ENCODE assay signal across 2 cellular contexts in the genomic region with DNA sequence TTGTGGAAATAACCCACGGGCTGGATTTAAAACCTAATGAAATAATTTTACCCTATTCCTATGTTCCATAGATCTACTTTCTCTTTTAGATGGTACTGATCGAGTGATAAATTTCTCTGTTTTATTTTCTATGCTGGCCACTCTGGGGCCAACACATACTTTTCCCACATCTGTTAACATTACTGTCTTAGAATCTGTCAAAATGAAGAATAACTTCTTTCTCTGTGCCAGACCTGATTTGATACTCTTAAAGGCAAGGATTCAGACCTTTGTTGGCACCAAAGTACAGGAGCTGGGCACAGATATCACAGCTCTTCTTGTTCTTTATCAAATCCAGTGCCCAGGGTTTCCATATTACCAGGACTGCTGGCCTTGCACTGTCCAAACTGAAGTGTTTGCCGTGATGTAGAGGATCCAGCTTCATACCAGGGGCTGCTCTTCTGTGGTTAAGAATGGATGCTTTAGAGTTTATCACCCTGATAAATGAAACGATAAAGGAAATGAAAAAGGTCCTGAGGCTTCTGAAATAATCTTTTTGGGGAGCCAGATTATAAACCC.
A peak's percentile ranks its signal among the peaks of the same experiment; 100 is the strongest.
TF ChIP-seq lines count a peak whose summit lies in the region.

No MANE protein-coding gene starts in this region.

TF ChIP-seq in HepG2, 621 proteins besides CTCF, POLR2A, EP300 and RAD21:
- no peak for TF ChIP-seq HDAC6 (IDR thresholded peaks at IDR 0.05; ENCODE audit: low read depth, low read length)
- TF ChIP-seq, protein P1, sequence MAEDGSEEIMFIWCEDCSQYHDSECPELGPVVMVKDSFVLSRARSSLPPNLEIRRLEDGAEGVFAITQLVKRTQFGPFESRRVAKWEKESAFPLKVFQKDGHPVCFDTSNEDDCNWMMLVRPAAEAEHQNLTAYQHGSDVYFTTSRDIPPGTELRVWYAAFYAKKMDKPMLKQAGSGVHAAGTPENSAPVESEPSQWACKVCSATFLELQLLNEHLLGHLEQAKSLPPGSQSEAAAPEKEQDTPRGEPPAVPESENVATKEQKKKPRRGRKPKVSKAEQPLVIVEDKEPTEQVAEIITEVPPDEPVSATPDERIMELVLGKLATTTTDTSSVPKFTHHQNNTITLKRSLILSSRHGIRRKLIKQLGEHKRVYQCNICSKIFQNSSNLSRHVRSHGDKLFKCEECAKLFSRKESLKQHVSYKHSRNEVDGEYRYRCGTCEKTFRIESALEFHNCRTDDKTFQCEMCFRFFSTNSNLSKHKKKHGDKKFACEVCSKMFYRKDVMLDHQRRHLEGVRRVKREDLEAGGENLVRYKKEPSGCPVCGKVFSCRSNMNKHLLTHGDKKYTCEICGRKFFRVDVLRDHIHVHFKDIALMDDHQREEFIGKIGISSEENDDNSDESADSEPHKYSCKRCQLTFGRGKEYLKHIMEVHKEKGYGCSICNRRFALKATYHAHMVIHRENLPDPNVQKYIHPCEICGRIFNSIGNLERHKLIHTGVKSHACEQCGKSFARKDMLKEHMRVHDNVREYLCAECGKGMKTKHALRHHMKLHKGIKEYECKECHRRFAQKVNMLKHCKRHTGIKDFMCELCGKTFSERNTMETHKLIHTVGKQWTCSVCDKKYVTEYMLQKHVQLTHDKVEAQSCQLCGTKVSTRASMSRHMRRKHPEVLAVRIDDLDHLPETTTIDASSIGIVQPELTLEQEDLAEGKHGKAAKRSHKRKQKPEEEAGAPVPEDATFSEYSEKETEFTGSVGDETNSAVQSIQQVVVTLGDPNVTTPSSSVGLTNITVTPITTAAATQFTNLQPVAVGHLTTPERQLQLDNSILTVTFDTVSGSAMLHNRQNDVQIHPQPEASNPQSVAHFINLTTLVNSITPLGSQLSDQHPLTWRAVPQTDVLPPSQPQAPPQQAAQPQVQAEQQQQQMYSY (CRISPR knock-in tag; IDR thresholded peaks at IDR 0.05): 0 out of 2 replicates have a peak, but pooled peaks have one; percentile 47
TF ChIP-seq in HepG2: peak in this region for 1.

TF ChIP-seq in SK-N-SH treated with all-trans-retinoic acid at 6 μM for 48 hours, 23 proteins besides CTCF, POLR2A, EP300 and RAD21 (continued from another document):
- TF ChIP-seq TOX (CRISPR knock-in tag; IDR thresholded peaks at IDR 0.05; ENCODE audit: borderline replicate concordance): no peak
TF ChIP-seq in SK-N-SH treated with all-trans-retinoic acid at 6 μM for 48 hours: peak in this region for 1.
